ENCODE assay signal across 8 cellular contexts in genomic region chr10:10986606-10987005, GRCh38. TPM values are rescaled to one million over a fixed set of nuclear protein-coding genes. Genes with fewer than 3 reads are reported as not detected.
"Had no signal": no experiment of that assay in that cellular context is flagged by ENCODE, and none has a peak within 500 bp of the region (broad histone marks: within the 10 kb centered on the region; RNA-seq: fewer than 3 reads in every experiment).

No MANE protein-coding gene starts in this region.

- DNase-seq: H7, HFFc6, KBM-7 had no signal

- H3K27ac ChIP-seq: KMS-11 had no signal

- H3K36me3 ChIP-seq: HAP-1 had no signal

- H3K4me3 ChIP-seq: GM23338, HAP-1 had no signal

- H3K9me3 ChIP-seq: HAP-1 had no signal

- ATAC-seq: GM23338, HCT116 had no signal

RNA-seq across cellular contexts. Expression of gene CELF2, which starts 31.1 kb away (rescaled TPM):
- total RNA-seq: HT-29 had no signal
